ENCODE assay signal across 1 cellular context in genomic region chr6:138222901-138223546, GRCh38.
TF ChIP-seq lines count a peak whose summit lies in the region.

No MANE protein-coding gene starts in this region.

TF ChIP-seq in HepG2, 621 proteins besides CTCF, POLR2A, EP300 and RAD21 (continued from another document and continues in another):
- peak; percentile 96 for TF ChIP-seq HOXA3 (CRISPR knock-in tag; IDR thresholded peaks at IDR 0.05)
- TF ChIP-seq, protein P1, sequence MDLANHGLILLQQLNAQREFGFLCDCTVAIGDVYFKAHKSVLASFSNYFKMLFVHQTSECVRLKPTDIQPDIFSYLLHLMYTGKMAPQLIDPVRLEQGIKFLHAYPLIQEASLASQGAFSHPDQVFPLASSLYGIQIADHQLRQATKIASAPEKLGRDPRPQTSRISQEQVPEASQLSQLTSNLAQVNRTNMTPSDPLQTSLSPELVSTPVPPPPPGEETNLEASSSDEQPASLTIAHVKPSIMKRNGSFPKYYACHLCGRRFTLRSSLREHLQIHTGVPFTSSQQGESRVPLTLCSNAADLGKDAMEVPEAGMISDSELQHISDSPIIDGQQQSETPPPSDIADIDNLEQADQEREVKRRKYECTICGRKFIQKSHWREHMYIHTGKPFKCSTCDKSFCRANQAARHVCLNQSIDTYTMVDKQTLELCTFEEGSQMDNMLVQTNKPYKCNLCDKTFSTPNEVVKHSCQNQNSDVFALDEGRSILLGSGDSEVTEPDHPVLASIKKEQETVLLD (CRISPR knock-in tag; IDR thresholded peaks at IDR 0.05; ENCODE audit: low read depth): no peak
- TF ChIP-seq CBFB (CRISPR knock-in tag; IDR thresholded peaks at IDR 0.05): 0 out of 2 replicates have a peak, but pooled peaks have one; percentile 24
- peak; percentile 98 for TF ChIP-seq ZNF10 (CRISPR knock-in tag; IDR thresholded peaks at IDR 0.05; ENCODE audit: borderline replicate concordance, low read depth)
- TF ChIP-seq ZBTB25 (CRISPR knock-in tag; IDR thresholded peaks at IDR 0.05): peak; percentile 91
- TF ChIP-seq ZNF496 (CRISPR knock-in tag; IDR thresholded peaks at IDR 0.05; ENCODE audit: insufficient replicate concordance): no peak
- TF ChIP-seq MATR3 (CRISPR knock-in tag; IDR thresholded peaks at IDR 0.05): no peak
- peak; percentile 36; the same call in 1 of the 2 replicates for TF ChIP-seq CREB1 (IDR thresholded peaks at IDR 0.05)
- TF ChIP-seq CREB1 (CRISPR knock-in tag; IDR thresholded peaks at IDR 0.05): peak; percentile 59; the same call in 1 of the 2 replicates
- no peak for TF ChIP-seq AFF4 (CRISPR knock-in tag; IDR thresholded peaks at IDR 0.05)
- TF ChIP-seq GFI1 (CRISPR knock-in tag; IDR thresholded peaks at IDR 0.05; ENCODE audit: borderline replicate concordance): 0 out of 2 replicates have a peak, but pooled peaks have one; percentile 33
- peak; percentile 70; the same call in 1 of the 2 replicates for TF ChIP-seq ETV5 (CRISPR knock-in tag; IDR thresholded peaks at IDR 0.05; ENCODE audit: borderline replicate concordance)
- peak; percentile 93 for TF ChIP-seq MIXL1 (CRISPR knock-in tag; IDR thresholded peaks at IDR 0.05)
- TF ChIP-seq GPN1 (CRISPR knock-in tag; IDR thresholded peaks at IDR 0.05; ENCODE audit: borderline replicate concordance): no peak
- peak; percentile 66 for TF ChIP-seq MYC (CRISPR knock-in tag; IDR thresholded peaks at IDR 0.05; ENCODE audit: borderline replicate concordance)
- no peak for TF ChIP-seq ZNF207 (IDR thresholded peaks at IDR 0.05; ENCODE audit: borderline replicate concordance)
- TF ChIP-seq HMGXB3 (CRISPR knock-in tag; IDR thresholded peaks at IDR 0.05; ENCODE audit: borderline replicate concordance): peak; percentile 85
- TF ChIP-seq AGO2 (optimal IDR thresholded peaks at IDR 0.05; ENCODE audit: low read depth, low read length): no peak
- TF ChIP-seq SUZ12 (IDR thresholded peaks at IDR 0.05; ENCODE audit: low read depth, low read length): no peak
- TF ChIP-seq ZNF781 (CRISPR knock-in tag; IDR thresholded peaks at IDR 0.05; ENCODE audit: borderline replicate concordance, not compliant biosample characterization): no peak
- TF ChIP-seq ZBTB42 (CRISPR knock-in tag; IDR thresholded peaks at IDR 0.05): no peak
- TF ChIP-seq KAT7 (CRISPR knock-in tag; IDR thresholded peaks at IDR 0.05; ENCODE audit: borderline replicate concordance): peak; percentile 70
- TF ChIP-seq, protein P2, sequence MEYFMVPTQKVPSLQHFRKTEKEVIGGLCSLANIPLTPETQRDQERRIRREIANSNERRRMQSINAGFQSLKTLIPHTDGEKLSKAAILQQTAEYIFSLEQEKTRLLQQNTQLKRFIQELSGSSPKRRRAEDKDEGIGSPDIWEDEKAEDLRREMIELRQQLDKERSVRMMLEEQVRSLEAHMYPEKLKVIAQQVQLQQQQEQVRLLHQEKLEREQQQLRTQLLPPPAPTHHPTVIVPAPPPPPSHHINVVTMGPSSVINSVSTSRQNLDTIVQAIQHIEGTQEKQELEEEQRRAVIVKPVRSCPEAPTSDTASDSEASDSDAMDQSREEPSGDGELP (IDR thresholded peaks at IDR 0.05; ENCODE audit: borderline replicate concordance, low read depth): peak; percentile 16; the same call in 1 of the 2 replicates
- peak; percentile 74 for TF ChIP-seq ZNF556 (CRISPR knock-in tag; IDR thresholded peaks at IDR 0.05; ENCODE audit: borderline replicate concordance)
- TF ChIP-seq ZSCAN22 (CRISPR knock-in tag; IDR thresholded peaks at IDR 0.05): no peak
- TF ChIP-seq ZNF775 (CRISPR knock-in tag; IDR thresholded peaks at IDR 0.05; ENCODE audit: borderline replicate concordance): no peak
- TF ChIP-seq SCMH1 (CRISPR knock-in tag; IDR thresholded peaks at IDR 0.05; ENCODE audit: borderline replicate concordance): no peak
- 0 out of 2 replicates have a peak, but pooled peaks have one; percentile 41 for TF ChIP-seq ZNF574 (CRISPR knock-in tag; IDR thresholded peaks at IDR 0.05)
- TF ChIP-seq ZFAT (CRISPR knock-in tag; conservative IDR thresholded peaks at IDR 0.05): no peak
- TF ChIP-seq MXI1 (IDR thresholded peaks at IDR 0.05; ENCODE audit: borderline replicate concordance, low read depth, low read length): peak; percentile 88; the same call in 1 of the 3 replicates
- TF ChIP-seq KLF12 (CRISPR knock-in tag; IDR thresholded peaks at IDR 0.05; ENCODE audit: borderline replicate concordance): no peak
- TF ChIP-seq SIN3B (IDR thresholded peaks at IDR 0.05; ENCODE audit: low read length): no peak
- TF ChIP-seq, protein P3, sequence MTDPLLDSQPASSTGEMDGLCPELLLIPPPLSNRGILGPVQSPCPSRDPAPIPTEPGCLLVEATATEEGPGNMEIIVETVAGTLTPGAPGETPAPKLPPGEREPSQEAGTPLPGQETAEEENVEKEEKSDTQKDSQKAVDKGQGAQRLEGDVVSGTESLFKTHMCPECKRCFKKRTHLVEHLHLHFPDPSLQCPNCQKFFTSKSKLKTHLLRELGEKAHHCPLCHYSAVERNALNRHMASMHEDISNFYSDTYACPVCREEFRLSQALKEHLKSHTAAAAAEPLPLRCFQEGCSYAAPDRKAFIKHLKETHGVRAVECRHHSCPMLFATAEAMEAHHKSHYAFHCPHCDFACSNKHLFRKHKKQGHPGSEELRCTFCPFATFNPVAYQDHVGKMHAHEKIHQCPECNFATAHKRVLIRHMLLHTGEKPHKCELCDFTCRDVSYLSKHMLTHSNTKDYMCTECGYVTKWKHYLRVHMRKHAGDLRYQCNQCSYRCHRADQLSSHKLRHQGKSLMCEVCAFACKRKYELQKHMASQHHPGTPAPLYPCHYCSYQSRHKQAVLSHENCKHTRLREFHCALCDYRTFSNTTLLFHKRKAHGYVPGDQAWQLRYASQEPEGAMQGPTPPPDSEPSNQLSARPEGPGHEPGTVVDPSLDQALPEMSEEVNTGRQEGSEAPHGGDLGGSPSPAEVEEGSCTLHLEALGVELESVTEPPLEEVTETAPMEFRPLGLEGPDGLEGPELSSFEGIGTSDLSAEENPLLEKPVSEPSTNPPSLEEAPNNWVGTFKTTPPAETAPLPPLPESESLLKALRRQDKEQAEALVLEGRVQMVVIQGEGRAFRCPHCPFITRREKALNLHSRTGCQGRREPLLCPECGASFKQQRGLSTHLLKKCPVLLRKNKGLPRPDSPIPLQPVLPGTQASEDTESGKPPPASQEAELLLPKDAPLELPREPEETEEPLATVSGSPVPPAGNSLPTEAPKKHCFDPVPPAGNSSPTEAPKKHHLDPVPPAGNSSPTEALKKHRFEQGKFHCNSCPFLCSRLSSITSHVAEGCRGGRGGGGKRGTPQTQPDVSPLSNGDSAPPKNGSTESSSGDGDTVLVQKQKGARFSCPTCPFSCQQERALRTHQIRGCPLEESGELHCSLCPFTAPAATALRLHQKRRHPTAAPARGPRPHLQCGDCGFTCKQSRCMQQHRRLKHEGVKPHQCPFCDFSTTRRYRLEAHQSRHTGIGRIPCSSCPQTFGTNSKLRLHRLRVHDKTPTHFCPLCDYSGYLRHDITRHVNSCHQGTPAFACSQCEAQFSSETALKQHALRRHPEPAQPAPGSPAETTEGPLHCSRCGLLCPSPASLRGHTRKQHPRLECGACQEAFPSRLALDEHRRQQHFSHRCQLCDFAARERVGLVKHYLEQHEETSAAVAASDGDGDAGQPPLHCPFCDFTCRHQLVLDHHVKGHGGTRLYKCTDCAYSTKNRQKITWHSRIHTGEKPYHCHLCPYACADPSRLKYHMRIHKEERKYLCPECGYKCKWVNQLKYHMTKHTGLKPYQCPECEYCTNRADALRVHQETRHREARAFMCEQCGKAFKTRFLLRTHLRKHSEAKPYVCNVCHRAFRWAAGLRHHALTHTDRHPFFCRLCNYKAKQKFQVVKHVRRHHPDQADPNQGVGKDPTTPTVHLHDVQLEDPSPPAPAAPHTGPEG (CRISPR knock-in tag; IDR thresholded peaks at IDR 0.05): peak; percentile 48; the same call in 1 of the 2 replicates
- no peak; the same call in 1 of the 2 replicates for TF ChIP-seq ZNF7 (CRISPR knock-in tag; IDR thresholded peaks at IDR 0.05)
- TF ChIP-seq IKZF1 (IDR thresholded peaks at IDR 0.05): no peak
- no peak for TF ChIP-seq IKZF4 (CRISPR knock-in tag; IDR thresholded peaks at IDR 0.05; ENCODE audit: borderline replicate concordance, low read depth, not compliant biosample characterization)
- no peak for TF ChIP-seq ZNF530 (CRISPR knock-in tag; IDR thresholded peaks at IDR 0.05; ENCODE audit: low read depth)
